Comparison of ENCODE assay signal across 22 cellular contexts in genomic region chr3:40912461-40912860, GRCh38.
"Had no signal": no experiment of that assay in that cellular context is flagged by ENCODE, and none has a peak within 500 bp of the region (broad histone marks: within the 10 kb centered on the region; RNA-seq: fewer than 3 reads in every experiment).

No MANE protein-coding gene starts in this region.

- H3K36me3 Mint-ChIP-seq: naive thymus-derived CD8-positive, alpha-beta T cell; stimulated activated naive B cell treated with anti-CD40 and anti-IgM and Interleukin-4, amounts not matched to agents 10 μg/mL and 1 μg/mL and 100 μg/mL, for 72 hours had no signal

- H3K4me1 Mint-ChIP-seq: central memory CD8-positive, alpha-beta T cell; mesothelial cell of epicardium; naive thymus-derived CD8-positive, alpha-beta T cell; stimulated activated naive B cell treated with anti-CD40 and anti-IgM and Interleukin-4, amounts not matched to agents 10 μg/mL and 1 μg/mL and 100 μg/mL, for 72 hours had no signal

- H3K4me3 Mint-ChIP-seq: central memory CD8-positive, alpha-beta T cell; effector memory CD8-positive, alpha-beta T cell; mesothelial cell of epicardium; naive thymus-derived CD8-positive, alpha-beta T cell; stimulated activated naive B cell treated with anti-CD40 and anti-IgM and Interleukin-4, amounts not matched to agents 10 μg/mL and 1 μg/mL and 100 μg/mL, for 72 hours; stimulated activated naive CD8-positive, alpha-beta T cell treated with anti-CD3 and anti-CD28 coated beads, Interleukin-15, Interleukin-2, amounts not matched to agents 100 ng/mL and 50 ng/mL, for 24 hours had no signal

- H3K9me3 Mint-ChIP-seq: central memory CD8-positive, alpha-beta T cell; effector memory CD8-positive, alpha-beta T cell; mesothelial cell of epicardium; stimulated activated naive B cell treated with anti-CD40 and anti-IgM and Interleukin-4, amounts not matched to agents 10 μg/mL and 1 μg/mL and 100 μg/mL, for 72 hours; stimulated activated naive CD8-positive, alpha-beta T cell treated with anti-CD3 and anti-CD28 coated beads, Interleukin-15, Interleukin-2, amounts not matched to agents 100 ng/mL and 50 ng/mL, for 24 hours had no signal

- H3K36me3 ChIP-seq: left lung, ovary, spleen, suprapubic skin had no signal

- H3K27me3 ChIP-seq: left lung, ovary, suprapubic skin had no signal

- DNase-seq: dermis blood vessel endothelial cell; effector memory CD8-positive, alpha-beta T cell; erythroblast; kidney; left lung; mesenchymal stem cell; naive thymus-derived CD8-positive, alpha-beta T cell; occipital lobe; ovary; posterior cingulate gyrus; psoas muscle; right cardiac atrium; spleen; stimulated activated CD4-positive, alpha-beta T cell treated with anti-CD3 and anti-CD28 coated beads, Interleukin-2, amount 100 ng/mL, for 48 hours; stimulated activated naive B cell treated with anti-CD40 and anti-IgM and Interleukin-4, amounts not matched to agents 10 μg/mL and 1 μg/mL and 100 μg/mL, for 72 hours; trophoblast cell had no signal

- H3K27ac ChIP-seq: coronary artery, left lung, ovary, psoas muscle, skin epidermis, spleen, suprapubic skin had no signal

- H3K4me1 ChIP-seq: left lung, psoas muscle, spleen, suprapubic skin had no signal

- H3K4me3 ChIP-seq: coronary artery, left lung, ovary, psoas muscle, skin epidermis, spleen, suprapubic skin had no signal

- H3K27ac Mint-ChIP-seq: effector memory CD8-positive, alpha-beta T cell; mesothelial cell of epicardium; naive thymus-derived CD8-positive, alpha-beta T cell; stimulated activated naive B cell treated with anti-CD40 and anti-IgM and Interleukin-4, amounts not matched to agents 10 μg/mL and 1 μg/mL and 100 μg/mL, for 72 hours; stimulated activated naive CD8-positive, alpha-beta T cell treated with anti-CD3 and anti-CD28 coated beads, Interleukin-15, Interleukin-2, amounts not matched to agents 100 ng/mL and 50 ng/mL, for 24 hours had no signal

- H3K9me3 ChIP-seq: left lung, ovary, psoas muscle, spleen, suprapubic skin had no signal

- ATAC-seq: effector memory CD8-positive, alpha-beta T cell; naive thymus-derived CD8-positive, alpha-beta T cell; psoas muscle; right cardiac atrium; stimulated activated naive B cell treated with anti-CD40 and anti-IgM and Interleukin-4, amounts not matched to agents 10 μg/mL and 1 μg/mL and 100 μg/mL, for 72 hours had no signal
